8 cellular contexts compared by ENCODE assay signal in genomic region chr11:83051760-83052671, GRCh38. TPM values are rescaled to one million over a fixed set of nuclear protein-coding genes. Genes with fewer than 3 reads are reported as not detected.
DNase-seq lines count a peak whose midpoint lies in the region; ATAC-seq and TF ChIP-seq lines count a peak whose summit lies in the region.

No MANE protein-coding gene starts in this region.

- peak; percentile 77 for ATAC-seq in Right ventricle myocardium inferior
- ATAC-seq in HG03280 (IDR thresholded peaks at IDR 0.05; ENCODE audit: unreplicated experiment) = no peak
- ATAC-seq in GM21737 (IDR thresholded peaks at IDR 0.05; ENCODE audit: unreplicated experiment) = no peak

- H3K4me3 ChIP-seq in mammary epithelial cell (replicated peaks in 1 of 3; ENCODE audit: insufficient read depth in 1 of 3, low read depth in 2 of 3, low read length in 3 of 3) (no peak overlapping the region), mesenchymal stem cell (ENCODE audit: insufficient read depth in 1 of 2, low read depth in 1 of 2, low read length in 2 of 2) (peak overlapping the region in 1 of 2 experiments; percentile 16)

- intact Hi-C loops in Right ventricle myocardium inferior (cut with DNase I) = no loop called here
- intact Hi-C loops in cardiac septum (cut with DNase I) = no loop called here
- intact Hi-C loops in mammary epithelial cell (cut with micrococcal nuclease) = loop anchor here (1.0 kb wide), 2 partner anchors 19 to 104 kb away; partner anchors contain the start of gene RAB30

- BruUV-seq in mammary epithelial cell (replicated peaks; lab: Mats Ljungman, UMichigan) = no TSS peak

- H4K20me1 ChIP-seq in mammary epithelial cell (ENCODE audit: insufficient read depth, low read length) = no peaks in the 10 kb centered on the region

- DNase-seq in Right ventricle myocardium inferior (ENCODE audit: missing footprints) (no peak), cardiac septum (ENCODE audit: low spot score) (no peak), mammary epithelial cell (peak; percentile 81), mesenchymal stem cell (peak; percentile 94), NCI-H1105 treated with DMSO at 0.1 percent for 48 hours (lab: John Stamatoyannopoulos, UW) (no peak)
- no peak for DNase-seq in activated CD4-positive, CD25-positive, alpha-beta regulatory T cell (lab: John Stamatoyannopoulos, UW)

- no peak overlapping the region for H2BK15ac ChIP-seq in mesenchymal stem cell (ENCODE audit: low read depth, poor library complexity, severe bottlenecking)

- WGBS in mammary epithelial cell (ENCODE audit: low coverage, missing lambda C conversion rate) = 2% methylated on average over 5 of the region's 6 CpGs
- WGBS in mesenchymal stem cell = 24% methylated on average over 6 of the region's 6 CpGs

- H3K27ac ChIP-seq in mammary epithelial cell (ENCODE audit: insufficient read depth, low read depth, low read length) = peak overlapping the region; percentile 60
- H3K27ac ChIP-seq in mesenchymal stem cell (ENCODE audit: low read length, poor library complexity, severe bottlenecking) = peak overlapping the region; percentile 81

- H4K91ac ChIP-seq in mesenchymal stem cell (ENCODE audit: low read length) = no peak overlapping the region

- CTCF ChIA-PET in mammary epithelial cell (lab: Charles Lee; ENCODE audit: low non-redundant PET) = interaction anchor here (0.7 kb wide), 2 partner anchors 18 kb away, joined by 3 to 6 read pairs; no protein-coding TSS in a partner anchor

- H3K23ac ChIP-seq in mesenchymal stem cell (ENCODE audit: low read length in 2 of 2) = no peak overlapping the region

- H3K4me2 ChIP-seq in mammary epithelial cell (ENCODE audit: insufficient read depth, low read depth, low read length) (peak overlapping the region; percentile 66), mesenchymal stem cell (ENCODE audit: low read length, poor library complexity, severe bottlenecking) (no peak overlapping the region)

- no peak overlapping the region for H2AK5ac ChIP-seq in mesenchymal stem cell (ENCODE audit: low read length, severe bottlenecking)

- no peak overlapping the region for H2BK120ac ChIP-seq in mesenchymal stem cell (ENCODE audit: low read depth, low read length)

- TF ChIP-seq CTCF in mammary epithelial cell (conservative IDR thresholded peaks at IDR 0.05 in 1 of 2, IDR thresholded peaks at IDR 0.05 in 1 of 2; ENCODE audit: extremely low read depth in 1 of 2, insufficient read depth in 1 of 2, low read depth in 1 of 2, low read length in 2 of 2) = no peak

- H3K4me1 ChIP-seq in mammary epithelial cell (ENCODE audit: insufficient read depth, low read length) (peaks cover 39% of the 10 kb centered on the region), mesenchymal stem cell (ENCODE audit: control insufficient read depth, insufficient read depth, low read depth, low read length) (peaks cover 7% of the 10 kb centered on the region)

- H3K14ac ChIP-seq in mesenchymal stem cell (ENCODE audit: low read length in 2 of 2) = no peak overlapping the region

- H3K36me3 ChIP-seq in mammary epithelial cell (ENCODE audit: insufficient read depth, low read length) (no peaks in the 10 kb centered on the region), mesenchymal stem cell (ENCODE audit: control insufficient read depth in 1 of 2, insufficient read depth in 2 of 2, low read depth in 1 of 2, low read length in 2 of 2) (peaks cover 0 to 6% of the 10 kb centered on the region in 2 experiments)

- H3K9me3 ChIP-seq in mammary epithelial cell (replicated peaks; ENCODE audit: insufficient read depth, low read length) = no peaks in the 10 kb centered on the region
- no peaks in the 10 kb centered on the region for H3K9me3 ChIP-seq in mesenchymal stem cell (ENCODE audit: control insufficient read depth, low read length)

- in situ Hi-C loops in mammary epithelial cell (cut with MboI; ENCODE audit: low sequenced_read_pairs in 2 of 2) = no loop called here

- H3K27me3 ChIP-seq in mammary epithelial cell (ENCODE audit: insufficient read depth, low read length) = no peaks in the 10 kb centered on the region
- no peaks in the 10 kb centered on the region for H3K27me3 ChIP-seq in mesenchymal stem cell (ENCODE audit: control insufficient read depth in 1 of 2, insufficient read depth in 1 of 2, low read length in 2 of 2)

- H2BK5ac ChIP-seq in mesenchymal stem cell (ENCODE audit: low read depth, low read length, poor library complexity, severe bottlenecking) = no peak overlapping the region

- H3K79me2 ChIP-seq in mammary epithelial cell (ENCODE audit: insufficient read depth, low read length) = no peaks in the 10 kb centered on the region

- H3K9ac ChIP-seq in mammary epithelial cell (ENCODE audit: insufficient read depth, low read length) = peak overlapping the region; percentile 35
- peak overlapping the region; percentile 71 for H3K9ac ChIP-seq in mesenchymal stem cell (ENCODE audit: low read length)

- no peak overlapping the region for H2BK12ac ChIP-seq in mesenchymal stem cell (ENCODE audit: low read length in 2 of 2)

- H2AFZ ChIP-seq in mammary epithelial cell (ENCODE audit: low read depth, low read length) (peak overlapping the region; percentile 18), mesenchymal stem cell (ENCODE audit: low read depth, low read length) (no peak overlapping the region)

- H3K18ac ChIP-seq in mesenchymal stem cell (ENCODE audit: low read depth in 1 of 2, low read length in 2 of 2) = peak overlapping the region; percentile 0 to 38

- H3K79me1 ChIP-seq in mesenchymal stem cell (replicated peaks; ENCODE audit: low read length, poor library complexity, severe bottlenecking) = peaks cover 25% of the 10 kb centered on the region

- no peak overlapping the region for H3K4ac ChIP-seq in mesenchymal stem cell (ENCODE audit: low read depth in 1 of 2, low read length in 2 of 2)

- H4K8ac ChIP-seq in mesenchymal stem cell (ENCODE audit: low read length) = peak overlapping the region; percentile 46

- dilution Hi-C loops in mammary epithelial cell (cut with HindIII; ENCODE audit: low sequenced_read_pairs) = no loop called here

RNA-seq across cellular contexts. Expression of gene RAB30, which starts 19.7 kb away (rescaled TPM):
- total RNA-seq in Right ventricle myocardium inferior = 28.2 TPM
- total RNA-seq in cardiac septum = 21.0 TPM
- 10 to 100 TPM; 10.6 to 41.7 TPM for total RNA-seq in mammary epithelial cell
- polyA plus RNA-seq in mammary epithelial cell = 3.6 TPM
- polyA minus RNA-seq in mammary epithelial cell = 0.98 TPM
- 5.8 TPM for polyA plus RNA-seq in mesenchymal stem cell (2013, experiment 1 of 2)
- 5.6 TPM for polyA plus RNA-seq in mesenchymal stem cell (2013, experiment 2 of 2)

Comparison
In these comparisons a context has a peak if more than half of its experiments do, and no peak if none do; other contexts are left out.
1. DNase-seq: peak in mammary epithelial cell (single experiment) and mesenchymal stem cell (single experiment); none in Right ventricle myocardium inferior (single experiment), cardiac septum (single experiment), NCI-H1105 treated with DMSO at 0.1 percent for 48 hours (single experiment) and activated CD4-positive, CD25-positive, alpha-beta regulatory T cell (0 of 4).